ENCODE assay signal across 1 cellular context in the genomic region with DNA sequence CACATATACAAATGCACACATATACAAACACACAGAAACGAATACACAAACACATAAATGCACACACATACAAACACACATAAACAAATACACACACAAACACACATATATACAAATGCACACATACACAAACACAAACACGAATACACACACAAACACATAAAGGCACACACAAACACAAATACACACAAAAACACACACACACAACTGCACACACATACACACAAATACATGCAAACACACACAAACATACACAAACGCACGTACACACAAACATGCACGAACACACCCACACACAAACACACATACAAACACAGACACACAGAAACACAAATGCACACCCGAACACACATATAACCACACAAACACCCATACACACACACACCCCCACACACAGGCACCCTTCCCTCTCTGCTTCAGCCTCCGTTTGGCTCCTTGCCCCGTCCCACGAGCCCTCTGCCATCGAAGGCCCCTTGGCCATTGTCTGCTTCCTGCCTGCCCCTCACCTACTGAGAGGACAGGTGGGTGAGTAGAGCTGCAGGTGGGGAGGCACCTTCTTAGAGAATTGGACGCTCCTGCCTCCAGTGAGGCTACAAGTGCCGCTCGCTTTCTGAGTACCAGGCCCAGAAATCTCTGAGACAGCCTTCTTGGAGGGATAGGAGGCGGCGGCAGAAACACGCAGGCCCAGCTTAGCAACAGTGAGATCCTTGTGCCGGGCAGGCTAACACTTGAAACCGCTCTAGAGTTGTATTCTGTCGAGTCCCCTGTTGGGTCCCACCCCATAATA.
TF ChIP-seq lines count a peak whose summit lies in the region.

No MANE protein-coding gene starts in this region.

TF ChIP-seq in GM23338, 12 proteins besides CTCF, POLR2A, EP300 and RAD21 (continued from another document):
- TF ChIP-seq POLR2AphosphoS5 (IDR thresholded peaks at IDR 0.05; ENCODE audit: low read depth) (no peak), STAT1 (IDR thresholded peaks at IDR 0.05; ENCODE audit: unreplicated experiment) (no peak), EZH2 (IDR thresholded peaks at IDR 0.05; ENCODE audit: low read depth, unreplicated experiment) (no peak), EZH2phosphoT487 (IDR thresholded peaks at IDR 0.05; ENCODE audit: unreplicated experiment) (no peak), ZNF114 (CRISPR knock-in tag; IDR thresholded peaks at IDR 0.05) (no peak)
